Comparison of ENCODE assay signal across 1 cellular context in the genomic region with DNA sequence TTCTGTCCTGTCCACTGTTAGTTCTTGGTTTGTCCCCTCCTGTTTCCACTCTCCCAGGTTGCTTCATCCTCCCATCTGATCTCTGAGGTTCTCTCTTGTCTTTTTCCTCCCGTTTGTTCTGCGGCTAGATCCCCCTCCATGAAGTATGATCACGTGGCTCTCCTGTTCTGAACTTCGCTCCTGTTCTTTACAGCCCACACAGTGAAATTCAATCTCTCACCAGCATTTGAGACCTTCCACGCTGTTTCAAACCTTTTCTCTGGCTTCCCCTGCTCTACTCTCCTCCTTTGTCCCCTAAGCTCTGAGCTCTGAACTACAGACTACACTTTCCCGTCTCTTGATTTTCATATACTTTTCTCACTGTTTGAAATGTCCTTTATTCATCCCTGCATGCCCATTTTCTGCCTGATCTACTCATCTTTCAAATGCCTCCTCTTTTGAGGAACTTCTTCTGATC.
A peak's percentile ranks its signal among the peaks of the same experiment; 100 is the strongest.
TF ChIP-seq lines count a peak whose summit lies in the region.

No MANE protein-coding gene starts in this region.

TF ChIP-seq in HEK293, 187 proteins besides CTCF, POLR2A, EP300 and RAD21 (continued from another document):
- no peak for TF ChIP-seq ZNF280D (tag by site-specific recombination; IDR thresholded peaks at IDR 0.05)
- TF ChIP-seq ZIC2 (tag by site-specific recombination; IDR thresholded peaks at IDR 0.05), result no peak
- TF ChIP-seq ZNF350 (tag by site-specific recombination; IDR thresholded peaks at IDR 0.05), result no peak
- TF ChIP-seq ZBTB17 (tag by site-specific recombination; IDR thresholded peaks at IDR 0.05), result peak; percentile 95
- TF ChIP-seq SETDB1 (IDR thresholded peaks at IDR 0.05; ENCODE audit: insufficient read length, low read length), result no peak
- no peak for TF ChIP-seq ZNF416 (tag by site-specific recombination; IDR thresholded peaks at IDR 0.05)
- TF ChIP-seq ZBTB20 (tag by site-specific recombination; IDR thresholded peaks at IDR 0.05), result no peak
- peak; percentile 39; the same call in 1 of the 2 replicates for TF ChIP-seq OSR2 (tag by site-specific recombination; IDR thresholded peaks at IDR 0.05)
- TF ChIP-seq, protein P1, sequence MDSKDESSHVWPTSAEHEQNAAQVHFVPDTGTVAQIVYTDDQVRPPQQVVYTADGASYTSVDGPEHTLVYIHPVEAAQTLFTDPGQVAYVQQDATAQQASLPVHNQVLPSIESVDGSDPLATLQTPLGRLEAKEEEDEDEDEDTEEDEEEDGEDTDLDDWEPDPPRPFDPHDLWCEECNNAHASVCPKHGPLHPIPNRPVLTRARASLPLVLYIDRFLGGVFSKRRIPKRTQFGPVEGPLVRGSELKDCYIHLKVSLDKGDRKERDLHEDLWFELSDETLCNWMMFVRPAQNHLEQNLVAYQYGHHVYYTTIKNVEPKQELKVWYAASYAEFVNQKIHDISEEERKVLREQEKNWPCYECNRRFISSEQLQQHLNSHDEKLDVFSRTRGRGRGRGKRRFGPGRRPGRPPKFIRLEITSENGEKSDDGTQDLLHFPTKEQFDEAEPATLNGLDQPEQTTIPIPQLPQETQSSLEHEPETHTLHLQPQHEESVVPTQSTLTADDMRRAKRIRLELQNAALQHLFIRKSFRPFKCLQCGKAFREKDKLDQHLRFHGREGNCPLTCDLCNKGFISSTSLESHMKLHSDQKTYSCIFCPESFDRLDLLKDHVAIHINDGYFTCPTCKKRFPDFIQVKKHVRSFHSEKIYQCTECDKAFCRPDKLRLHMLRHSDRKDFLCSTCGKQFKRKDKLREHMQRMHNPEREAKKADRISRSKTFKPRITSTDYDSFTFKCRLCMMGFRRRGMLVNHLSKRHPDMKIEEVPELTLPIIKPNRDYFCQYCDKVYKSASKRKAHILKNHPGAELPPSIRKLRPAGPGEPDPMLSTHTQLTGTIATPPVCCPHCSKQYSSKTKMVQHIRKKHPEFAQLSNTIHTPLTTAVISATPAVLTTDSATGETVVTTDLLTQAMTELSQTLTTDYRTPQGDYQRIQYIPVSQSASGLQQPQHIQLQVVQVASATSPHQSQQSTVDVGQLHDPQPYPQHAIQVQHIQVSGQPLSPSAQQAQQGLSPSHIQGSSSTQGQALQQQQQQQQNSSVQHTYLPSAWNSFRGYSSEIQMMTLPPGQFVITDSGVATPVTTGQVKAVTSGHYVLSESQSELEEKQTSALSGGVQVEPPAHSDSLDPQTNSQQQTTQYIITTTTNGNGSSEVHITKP (tag by site-specific recombination; IDR thresholded peaks at IDR 0.05), result peak; percentile 71
- no peak for TF ChIP-seq ZSCAN30 (tag by site-specific recombination; IDR thresholded peaks at IDR 0.05)
- peak; percentile 61; the same call in 1 of the 2 replicates for TF ChIP-seq EGR2 (tag by site-specific recombination; IDR thresholded peaks at IDR 0.05; ENCODE audit: low read depth)
- TF ChIP-seq ZNF501 (tag by site-specific recombination; IDR thresholded peaks at IDR 0.05), result 0 out of 2 replicates have a peak, but pooled peaks have one; percentile 23
- TF ChIP-seq ZNF747 (tag by site-specific recombination; IDR thresholded peaks at IDR 0.05), result no peak
